In the genomic region with DNA sequence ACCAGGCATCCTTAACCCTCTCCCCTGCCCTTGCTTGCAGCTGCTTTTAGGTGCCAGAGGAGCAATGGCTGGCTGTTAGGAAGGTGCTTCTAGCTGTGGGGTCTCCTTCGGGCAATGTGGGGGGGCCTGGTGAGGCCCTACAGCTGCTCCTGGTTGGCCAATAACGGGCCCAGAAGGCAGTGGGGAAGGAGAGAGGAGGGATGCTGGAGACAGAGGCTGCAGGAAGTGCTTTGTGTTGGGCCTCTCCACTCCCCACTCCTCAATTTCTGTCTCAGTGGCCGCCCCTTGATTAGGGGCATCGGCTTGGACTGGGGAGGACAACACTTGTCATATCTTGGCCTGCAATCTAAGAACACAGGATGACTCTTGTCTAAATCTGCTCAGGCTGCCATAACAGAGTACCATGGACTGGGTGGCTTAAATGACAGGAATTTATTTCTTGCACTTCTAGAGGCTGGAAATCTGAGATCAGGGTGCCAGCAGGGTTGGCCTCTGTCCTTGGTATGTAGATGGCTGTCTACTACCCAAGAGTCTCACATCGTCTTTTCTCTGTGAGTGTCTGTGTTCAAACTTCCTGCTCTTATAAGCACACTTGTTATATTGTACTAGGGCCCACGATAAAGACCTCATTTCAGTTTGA, we compare ENCODE assay signal across 14 cellular contexts.
A peak's percentile ranks its signal among the peaks of the same experiment; 100 is the strongest.
DNase-seq lines count a peak whose midpoint lies in the region; ATAC-seq and TF ChIP-seq lines count a peak whose summit lies in the region.
"Had no signal": no experiment of that assay in that cellular context is flagged by ENCODE, and none has a peak within 500 bp of the region (broad histone marks: within the 10 kb centered on the region; RNA-seq: fewer than 3 reads in every experiment).

No MANE protein-coding gene starts in this region.

- H3K36me3 ChIP-seq in BLaER1 treated with 17β-estradiol and CSF1 and Interleukin-3, amounts not matched to agents 10 nM and 100 nM: no peaks in the 10 kb centered on the region
- no peaks in the 10 kb centered on the region for H3K36me3 ChIP-seq in CD8-positive, alpha-beta T cell (ENCODE audit: insufficient read depth, low read length)
- no peaks in the 10 kb centered on the region for H3K36me3 ChIP-seq in mucosa of descending colon (ENCODE audit: low read depth)
- H3K36me3 ChIP-seq: suprapubic skin had no signal

- no peaks in the 10 kb centered on the region for H4K20me1 ChIP-seq in BLaER1 treated with 17β-estradiol and CSF1 and Interleukin-3, amounts not matched to agents 10 nM and 100 nM

- ATAC-seq in CD8-positive, alpha-beta T cell: no peak
- ATAC-seq in activated CD8-positive, alpha-beta T cell treated with anti-CD3 and anti-CD28 coated beads, Interleukin-2, amount 10 ng/mL, durations not matched to agents 7 days and 5 days: no peak
- peak; percentile 29 for ATAC-seq in mucosa of descending colon

- intact Hi-C loops in CD8-positive, alpha-beta T cell (cut with DNase I, micrococcal nuclease): no loop called here
- intact Hi-C loops in mucosa of descending colon (cut with DNase I, micrococcal nuclease): no loop called here

- CTCF ChIA-PET in CD8-positive, alpha-beta T cell (lab: Charles Lee): interaction anchor here (0.9 kb wide), 1 partner anchor 401 kb away, joined by 3 read pairs; no protein-coding TSS in a partner anchor
- CTCF ChIA-PET in activated CD8-positive, alpha-beta T cell treated with anti-CD3 and anti-CD28 coated beads, Interleukin-2, amount 10 ng/mL, durations not matched to agents 7 days and 5 days (lab: Charles Lee): no interaction called here

- DNase-seq in CD8-positive, alpha-beta T cell: no peak
- no peak for DNase-seq in activated CD8-positive, alpha-beta T cell treated with anti-CD3 and anti-CD28 coated beads, Interleukin-2, amount 10 ng/mL, durations not matched to agents 7 days and 5 days
- DNase-seq in mucosa of descending colon (peak in 1 of 3 donors; percentile 25), SK-N-DZ (ENCODE audit: low spot score) (no peak), NCI-H1930 (lab: John Stamatoyannopoulos, UW) (no peak), SKM-1 treated with dmso at 0.1 percent for 144 hours (lab: John Stamatoyannopoulos, UW; ENCODE audit: unreplicated experiment) (no peak)
- DNase-seq: erythroblast, glutamatergic neuron, immature natural killer cell, NCI-H1417, NCI-H510A had no signal

- H3K27ac ChIP-seq in BLaER1 treated with 17β-estradiol and CSF1 and Interleukin-3, amounts not matched to agents 10 nM and 100 nM: no peak overlapping the region
- peak overlapping the region; percentile 52 for H3K27ac ChIP-seq in CD8-positive, alpha-beta T cell (ENCODE audit: low read depth, low read length)
- H3K27ac ChIP-seq: suprapubic skin had no signal

- peak overlapping the region; percentile 74 for H3K4me3 Mint-ChIP-seq in CD8-positive, alpha-beta T cell
- H3K4me3 Mint-ChIP-seq in activated CD8-positive, alpha-beta T cell treated with anti-CD3 and anti-CD28 coated beads, Interleukin-2, amount 10 ng/mL, durations not matched to agents 7 days and 5 days: peak overlapping the region; percentile 43
- H3K4me3 Mint-ChIP-seq: B cell had no signal

- no peaks in the 10 kb centered on the region for H3K27me3 Mint-ChIP-seq in CD8-positive, alpha-beta T cell (ENCODE audit: low read depth)
- no peaks in the 10 kb centered on the region for H3K27me3 Mint-ChIP-seq in activated CD8-positive, alpha-beta T cell treated with anti-CD3 and anti-CD28 coated beads, Interleukin-2, amount 10 ng/mL, durations not matched to agents 7 days and 5 days (ENCODE audit: low read depth)
- H3K27me3 Mint-ChIP-seq: B cell had no signal

- peaks cover 0 to 15% (median 11%) of the 10 kb centered on the region in 10 experiments; a peak in 12 of 20 replicates for H3K4me1 ChIP-seq in BLaER1 treated with 17β-estradiol and CSF1 and Interleukin-3, amounts not matched to agents 10 nM and 100 nM
- H3K4me1 ChIP-seq in CD8-positive, alpha-beta T cell (ENCODE audit: insufficient read depth, low read length): peaks cover 19% of the 10 kb centered on the region
- peaks cover 4% of the 10 kb centered on the region for H3K4me1 ChIP-seq in mucosa of descending colon (ENCODE audit: low read depth)

- POLR2A ChIA-PET in CD8-positive, alpha-beta T cell (lab: Charles Lee): interaction anchor here (1.0 kb wide), 1 partner anchor 20 kb away, joined by 3 read pairs; no protein-coding TSS in a partner anchor
- POLR2A ChIA-PET in activated CD8-positive, alpha-beta T cell treated with anti-CD3 and anti-CD28 coated beads, Interleukin-2, amount 10 ng/mL, durations not matched to agents 7 days and 5 days (lab: Charles Lee): interaction anchor here (0.8 to 1.4 kb wide), 2 partner anchors 21 to 371 kb away, joined by 3 read pairs; no protein-coding TSS in a partner anchor

- H3K9ac ChIP-seq in BLaER1 treated with 17β-estradiol and CSF1 and Interleukin-3, amounts not matched to agents 10 nM and 100 nM: 0 out of 22 replicates have a peak overlapping the region, but pooled peaks of 1 of the 11 experiments have one; percentile 54

- H3K27me3 ChIP-seq in BLaER1 treated with 17β-estradiol and CSF1 and Interleukin-3, amounts not matched to agents 10 nM and 100 nM: peaks cover 0 to 9% (median 0%) of the 10 kb centered on the region in 11 experiments; a peak in 2 of 22 replicates
- H3K27me3 ChIP-seq in CD8-positive, alpha-beta T cell (ENCODE audit: insufficient read depth, low read length): no peaks in the 10 kb centered on the region
- H3K27me3 ChIP-seq: suprapubic skin had no signal

- no peak for TF ChIP-seq CTCF in CD8-positive, alpha-beta T cell (IDR thresholded peaks at IDR 0.05)
- no peak for TF ChIP-seq CTCF in mucosa of descending colon (IDR thresholded peaks at IDR 0.05)

- peak overlapping the region in 10 of 11 experiments; percentile 39 to 65 (median 50); a peak in 18 of 22 replicates for H3K4me2 ChIP-seq in BLaER1 treated with 17β-estradiol and CSF1 and Interleukin-3, amounts not matched to agents 10 nM and 100 nM

- H3K9me3 Mint-ChIP-seq in CD8-positive, alpha-beta T cell: no peaks in the 10 kb centered on the region
- H3K9me3 Mint-ChIP-seq in activated CD8-positive, alpha-beta T cell treated with anti-CD3 and anti-CD28 coated beads, Interleukin-2, amount 10 ng/mL, durations not matched to agents 7 days and 5 days (ENCODE audit: insufficient read depth): no peaks in the 10 kb centered on the region
- H3K9me3 Mint-ChIP-seq: immature natural killer cell had no signal

- H3K4me1 Mint-ChIP-seq in CD8-positive, alpha-beta T cell (ENCODE audit: low read depth): peaks cover 20% of the 10 kb centered on the region
- H3K4me1 Mint-ChIP-seq in activated CD8-positive, alpha-beta T cell treated with anti-CD3 and anti-CD28 coated beads, Interleukin-2, amount 10 ng/mL, durations not matched to agents 7 days and 5 days (ENCODE audit: low read depth): peaks cover 19% of the 10 kb centered on the region
- H3K4me1 Mint-ChIP-seq: immature natural killer cell had no signal

- peak overlapping the region; percentile 87 for H3K27ac Mint-ChIP-seq in CD8-positive, alpha-beta T cell
- peak overlapping the region; percentile 84 for H3K27ac Mint-ChIP-seq in activated CD8-positive, alpha-beta T cell treated with anti-CD3 and anti-CD28 coated beads, Interleukin-2, amount 10 ng/mL, durations not matched to agents 7 days and 5 days
- H3K27ac Mint-ChIP-seq: B cell, immature natural killer cell had no signal

- no peaks in the 10 kb centered on the region for H3K36me3 Mint-ChIP-seq in CD8-positive, alpha-beta T cell
- no peaks in the 10 kb centered on the region for H3K36me3 Mint-ChIP-seq in activated CD8-positive, alpha-beta T cell treated with anti-CD3 and anti-CD28 coated beads, Interleukin-2, amount 10 ng/mL, durations not matched to agents 7 days and 5 days (ENCODE audit: low read depth)
- H3K36me3 Mint-ChIP-seq: immature natural killer cell had no signal

- H3K9me3 ChIP-seq in BLaER1 treated with 17β-estradiol and CSF1 and Interleukin-3, amounts not matched to agents 10 nM and 100 nM (replicated peaks in 1 of 11): no peaks in the 10 kb centered on the region; a peak in 1 of 22 replicates
- H3K9me3 ChIP-seq in CD8-positive, alpha-beta T cell (ENCODE audit: low read length): no peaks in the 10 kb centered on the region
- H3K9me3 ChIP-seq in mucosa of descending colon: no peaks in the 10 kb centered on the region
- H3K9me3 ChIP-seq: suprapubic skin had no signal

- no peak overlapping the region for H3K4me3 ChIP-seq in BLaER1 treated with 17β-estradiol and CSF1 and Interleukin-3, amounts not matched to agents 10 nM and 100 nM
- H3K4me3 ChIP-seq in CD8-positive, alpha-beta T cell (ENCODE audit: low read depth, low read length): peak overlapping the region; percentile 35
- H3K4me3 ChIP-seq in mucosa of descending colon: no peak overlapping the region
- H3K4me3 ChIP-seq: suprapubic skin had no signal
